In the genomic region with DNA sequence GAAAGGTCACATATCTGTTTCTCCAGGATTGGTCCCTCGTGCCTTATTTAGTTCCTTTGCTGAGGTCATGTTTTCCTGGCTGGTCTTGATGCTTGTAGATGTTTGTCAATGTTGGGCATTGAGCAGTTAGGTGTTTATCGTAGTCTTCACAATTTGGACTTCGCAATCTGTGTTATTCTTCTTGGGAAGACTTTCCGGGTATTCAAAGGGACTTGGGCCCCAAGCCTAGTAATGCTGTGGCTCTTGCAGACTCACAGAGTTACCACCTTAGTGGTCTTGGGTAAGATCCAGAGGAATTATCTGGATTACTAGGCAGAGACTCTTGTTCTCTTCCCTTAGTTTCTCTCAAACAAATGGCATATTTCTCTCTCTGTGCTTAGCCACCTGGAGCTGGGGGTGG, we compare ENCODE assay signal across 11 cellular contexts.
"Had no signal": no experiment of that assay in that cellular context is flagged by ENCODE, and none has a peak within 500 bp of the region (broad histone marks: within the 10 kb centered on the region; RNA-seq: fewer than 3 reads in every experiment).

No MANE protein-coding gene starts in this region.

- H3K4me3 Mint-ChIP-seq: GM23338, H9, HFFc6 had no signal

- H3K4me1 ChIP-seq: HAP-1 had no signal

- FAIRE-seq: H1, H54 had no signal

- H3K4me3 ChIP-seq: GM23248, GM23338, HAP-1 had no signal

- H3K27ac Mint-ChIP-seq: GM23338, H9, HFFc6 had no signal

- H3K9me3 Mint-ChIP-seq: GM23338, H9, HFFc6 had no signal

- H3K4me1 Mint-ChIP-seq: GM23338, H9 had no signal

- DNase-seq: GM23248, GOT3, H7, H9, HCEC 1CT, HFFc6 had no signal

- H3K27ac ChIP-seq: GM23248 had no signal

- ATAC-seq: GM23338, HCT116 had no signal

- H3K9me3 ChIP-seq: HAP-1 had no signal
